ENCODE assay signal across 8 cellular contexts in the genomic region with DNA sequence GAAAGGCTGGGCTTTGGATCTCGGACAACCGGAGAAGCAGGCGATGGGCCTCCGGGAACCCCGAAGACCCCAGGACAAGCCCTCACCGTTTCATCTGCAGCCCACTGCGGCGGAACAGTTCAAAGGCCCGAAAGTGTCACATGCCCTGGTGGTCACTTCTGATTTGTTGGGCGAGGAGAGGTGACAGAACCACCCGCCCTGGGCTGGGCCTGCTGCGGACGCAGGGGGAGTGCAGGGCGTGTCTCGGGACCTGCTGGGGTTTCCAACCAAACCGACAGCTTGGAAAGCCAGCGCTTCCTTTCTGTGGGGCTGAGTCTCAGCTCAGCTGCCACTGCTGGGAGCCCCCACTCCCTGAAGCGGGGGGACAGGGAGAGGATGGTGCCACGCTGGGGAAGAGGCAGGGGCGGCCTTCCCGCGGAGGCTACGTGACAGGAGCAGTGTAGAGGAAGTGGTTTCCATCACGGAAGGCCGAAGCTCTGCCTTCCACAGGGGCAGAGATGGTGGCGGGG. TPM values are rescaled to one million over a fixed set of nuclear protein-coding genes. Genes with fewer than 3 reads are reported as not detected.
DNase-seq lines count a peak whose midpoint lies in the region; ATAC-seq lines count a peak whose summit lies in the region.

No MANE protein-coding gene starts in this region.

- no peaks in the 10 kb centered on the region for H3K9me3 ChIP-seq in T-helper 17 cell (ENCODE audit: control insufficient read depth, low read length, poor library complexity, severe bottlenecking)
- H3K9me3 ChIP-seq in MG63, result no peaks in the 10 kb centered on the region

- H3K4me1 Mint-ChIP-seq in T-helper 17 cell, result peaks cover 24% of the 10 kb centered on the region
- H3K4me1 Mint-ChIP-seq in effector memory CD8-positive, alpha-beta T cell (ENCODE audit: low read depth in 2 of 2), result peaks cover 27 to 35% of the 10 kb centered on the region in 2 donors

- no peaks in the 10 kb centered on the region for H3K27me3 Mint-ChIP-seq in T-helper 17 cell
- no peaks in the 10 kb centered on the region for H3K27me3 Mint-ChIP-seq in effector memory CD8-positive, alpha-beta T cell

- peak overlapping the region; percentile 82 for H3K4me3 Mint-ChIP-seq in T-helper 17 cell
- peak overlapping the region; percentile 78 to 82 for H3K4me3 Mint-ChIP-seq in effector memory CD8-positive, alpha-beta T cell

- no peaks in the 10 kb centered on the region for H3K36me3 Mint-ChIP-seq in T-helper 17 cell (ENCODE audit: low read depth)
- peaks cover 28% of the 10 kb centered on the region for H3K36me3 Mint-ChIP-seq in effector memory CD8-positive, alpha-beta T cell (ENCODE audit: insufficient read depth)

- H3K4me3 ChIP-seq in MG63, result no peak overlapping the region

- H3K36me3 ChIP-seq in MG63, result no peaks in the 10 kb centered on the region

- DNase-seq in T-helper 17 cell (peak in 1 of 3 donors; percentile 29), NCI-H748 treated with DMSO at 0.1 percent for 48 hours (lab: John Stamatoyannopoulos, UW) (no peak), MG63 (no peak)
- DNase-seq in effector memory CD8-positive, alpha-beta T cell, result peak; percentile 52 to 57 (median 54)
- peak; percentile 45 for DNase-seq in stimulated activated CD8-positive, alpha-beta memory T cell treated with anti-CD3 and anti-CD28 coated beads, Interleukin-4, amount 100 ng/mL, for 24 hours (ENCODE audit: low read depth)

- peak overlapping the region; percentile 87 for H3K27ac Mint-ChIP-seq in T-helper 17 cell
- H3K27ac Mint-ChIP-seq in effector memory CD8-positive, alpha-beta T cell, result peak overlapping the region; percentile 87 to 93

- ATAC-seq in GM19438 (IDR thresholded peaks at IDR 0.05; ENCODE audit: low read depth, unreplicated experiment) (peak; percentile 60), T-helper 17 cell (peak; percentile 51), HG03521 (IDR thresholded peaks at IDR 0.05; ENCODE audit: unreplicated experiment) (no peak), HG02588 (IDR thresholded peaks at IDR 0.05; ENCODE audit: unreplicated experiment) (no peak)
- ATAC-seq in effector memory CD8-positive, alpha-beta T cell (replicated peaks), result peak; percentile 61

- no peaks in the 10 kb centered on the region for H3K9me3 Mint-ChIP-seq in effector memory CD8-positive, alpha-beta T cell

- H3K27me3 ChIP-seq in MG63, result no peaks in the 10 kb centered on the region

RNA-seq across cellular contexts. Expression of gene ZBTB7A, which starts 22.8 kb away (rescaled TPM):
- 10 to 100 TPM; 47.3 to 51.1 TPM for total RNA-seq in T-helper 17 cell
- total RNA-seq in MG63 (2014; rRNA removed; shearing (Covaris generic); ENCODE audit: low replicate concordance), result 7.8 and 8.7 TPM in 2 replicates

RNA-seq across cellular contexts. Expression of gene MAP2K2, which starts 34.5 kb away (rescaled TPM):
- total RNA-seq in T-helper 17 cell, result 10 to 100 TPM; 94.3 to 94.6 TPM
- total RNA-seq in MG63 (2014; rRNA removed; shearing (Covaris generic); ENCODE audit: low replicate concordance), result 115 and 216 TPM in 2 replicates

Comparison
In these comparisons a context has a peak if more than half of its experiments do, and no peak if none do; other contexts are left out.
1. ATAC-seq: peak in GM19438 (single experiment), T-helper 17 cell (single experiment) and effector memory CD8-positive, alpha-beta T cell (single experiment); none in HG03521 (single experiment) and HG02588 (single experiment).
2. DNase-seq: peak in effector memory CD8-positive, alpha-beta T cell (3 of 3) and stimulated activated CD8-positive, alpha-beta memory T cell treated with anti-CD3 and anti-CD28 coated beads, Interleukin-4, amount 100 ng/mL, for 24 hours (single experiment); none in NCI-H748 treated with DMSO at 0.1 percent for 48 hours (single experiment) and MG63 (single experiment).